ENCODE assay signal across 30 cellular contexts in genomic region chr22:45917700-45918454, GRCh38. TPM values are rescaled to one million over a fixed set of nuclear protein-coding genes. Genes with fewer than 3 reads are reported as not detected.
"Had no signal": no experiment of that assay in that cellular context is flagged by ENCODE, and none has a peak within 500 bp of the region (broad histone marks: within the 10 kb centered on the region; RNA-seq: fewer than 3 reads in every experiment).

No MANE protein-coding gene starts in this region.

- H3K27me3 ChIP-seq: testis, uterus had no signal

- H3K36me3 ChIP-seq: transverse colon, uterus had no signal

- H3K4me3 ChIP-seq: skin epidermis, testis, transverse colon, uterus had no signal

- ATAC-seq: sciatic nerve; stimulated activated naive CD8-positive, alpha-beta T cell treated with anti-CD3 and anti-CD28 coated beads, Interleukin-15, Interleukin-2, amounts not matched to agents 100 U/mL and 50 U/mL, for 24 hours; WTC11 had no signal

- H3K27ac ChIP-seq: skin epidermis, testis, transverse colon, uterus had no signal

- H3K9me3 ChIP-seq: testis, transverse colon, uterus had no signal

- H3K4me1 ChIP-seq: transverse colon, uterus had no signal

- FAIRE-seq: endothelial cell of umbilical vein, kidney had no signal

- DNase-seq: activated CD4-positive, alpha-beta memory T cell treated with anti-CD3 and anti-CD28 coated beads, Interleukin-2, amount 10 ng/mL, durations not matched to agents 7 days and 5 days; activated CD4-positive, alpha-beta T cell treated with anti-CD3 and anti-CD28 coated beads for 1 hour; activated CD4-positive, alpha-beta T cell treated with anti-CD3 and anti-CD28 coated beads, Interleukin-2, amount 10 ng/mL, durations not matched to agents 7 days and 5 days; activated CD8-positive, alpha-beta memory T cell treated with anti-CD3 and anti-CD28 coated beads, Interleukin-2, amount 50 U/mL, for 48 hours; activated gamma-delta T cell; activated naive CD4-positive, alpha-beta T cell treated with anti-CD3 and anti-CD28 coated beads, Interleukin-2, amount 10 ng/mL, durations not matched to agents 7 days and 5 days; activated naive CD8-positive, alpha-beta T cell treated with anti-CD3 and anti-CD28 coated beads, Interleukin-2, amount 10 ng/mL, durations not matched to agents 7 days and 5 days; activated T-cell treated with anti-CD3 and anti-CD28 coated beads, Interleukin-2, amount 50 U/mL, for 24 hours; caudate nucleus; foreskin fibroblast; head of caudate nucleus; hippocampal formation; immature natural killer cell; kidney; naive B cell; nephron progenitor cell; occipital lobe; posterior cingulate gyrus; stimulated activated CD4-positive, alpha-beta T cell treated with anti-CD3 and anti-CD28 coated beads, Interleukin-12 subunit alpha, Interleukin-12 subunit beta, amount 100 ng/mL, for 4 hours; stimulated activated CD4-positive, alpha-beta T cell treated with anti-CD3 and anti-CD28 coated beads, Interleukin-4, amount 100 ng/mL, for 1 hour; stimulated activated naive CD8-positive, alpha-beta T cell treated with anti-CD3 and anti-CD28 coated beads, Interleukin-15, Interleukin-2, amounts not matched to agents 100 U/mL and 50 U/mL, for 24 hours; T-helper 1 cell; T-helper 9 cell; testis; transverse colon; uterus had no signal

RNA-seq across cellular contexts. Expression of gene WNT7B, which starts 59.1 kb away (rescaled TPM):
- total RNA-seq: activated CD4-positive, alpha-beta memory T cell treated with anti-CD3 and anti-CD28 coated beads, Interleukin-2, amount 10 ng/mL, durations not matched to agents 7 days and 5 days; activated CD4-positive, alpha-beta T cell treated with anti-CD3 and anti-CD28 coated beads, Interleukin-2, amount 10 ng/mL, durations not matched to agents 7 days and 5 days; activated naive CD8-positive, alpha-beta T cell treated with anti-CD3 and anti-CD28 coated beads, Interleukin-2, amount 10 ng/mL, durations not matched to agents 7 days and 5 days; endothelial cell of umbilical vein; sciatic nerve; transverse colon had no signal
- polyA plus RNA-seq: endothelial cell of umbilical vein, immature natural killer cell had no signal
